ENCODE assay signal across 1 cellular context in genomic region chr7:155796381-155797261, GRCh38.
TF ChIP-seq lines count a peak whose summit lies in the region.

No MANE protein-coding gene starts in this region.

TF ChIP-seq in HepG2, 621 proteins besides CTCF, POLR2A, EP300 and RAD21 (continued from another document and continues in another):
- no peak for TF ChIP-seq TP53 (CRISPR knock-in tag; conservative IDR thresholded peaks at IDR 0.05)
- no peak for TF ChIP-seq HIC2 (CRISPR knock-in tag; IDR thresholded peaks at IDR 0.05; ENCODE audit: low read depth)
- no peak for TF ChIP-seq NR2F2 (IDR thresholded peaks at IDR 0.05; ENCODE audit: borderline replicate concordance, low read depth)
- TF ChIP-seq ZNF652 (CRISPR knock-in tag; IDR thresholded peaks at IDR 0.05; ENCODE audit: borderline replicate concordance, low read depth), result no peak
- TF ChIP-seq POGZ (CRISPR knock-in tag; IDR thresholded peaks at IDR 0.05), result no peak
- no peak for TF ChIP-seq SRSF9 (IDR thresholded peaks at IDR 0.05; ENCODE audit: borderline replicate concordance, insufficient read depth, low read depth, low read length, poor library complexity, severe bottlenecking)
- TF ChIP-seq ZNF138 (CRISPR knock-in tag; IDR thresholded peaks at IDR 0.05; ENCODE audit: low read depth), result no peak
- TF ChIP-seq ZNF274 (CRISPR knock-in tag; IDR thresholded peaks at IDR 0.05), result no peak
- TF ChIP-seq NAIF1 (CRISPR knock-in tag; IDR thresholded peaks at IDR 0.05; ENCODE audit: borderline replicate concordance), result no peak
- no peak for TF ChIP-seq ZNF775 (CRISPR knock-in tag; IDR thresholded peaks at IDR 0.05; ENCODE audit: borderline replicate concordance)
- TF ChIP-seq ZMYM4 (CRISPR knock-in tag; IDR thresholded peaks at IDR 0.05), result no peak
- TF ChIP-seq ZNF143 (CRISPR knock-in tag; IDR thresholded peaks at IDR 0.05), result no peak
- TF ChIP-seq MAX (IDR thresholded peaks at IDR 0.05), result no peak
- TF ChIP-seq ZBTB7B (CRISPR knock-in tag; IDR thresholded peaks at IDR 0.05), result no peak
- no peak for TF ChIP-seq MEIS2 (CRISPR knock-in tag; IDR thresholded peaks at IDR 0.05)
- no peak for TF ChIP-seq PRDM15 (CRISPR knock-in tag; IDR thresholded peaks at IDR 0.05)
- no peak for TF ChIP-seq THRA (CRISPR knock-in tag; IDR thresholded peaks at IDR 0.05; ENCODE audit: borderline replicate concordance)
- TF ChIP-seq SP2 (CRISPR knock-in tag; IDR thresholded peaks at IDR 0.05), result no peak
- TF ChIP-seq ZZZ3 (CRISPR knock-in tag; IDR thresholded peaks at IDR 0.05; ENCODE audit: borderline replicate concordance), result no peak
- no peak for TF ChIP-seq GLI4 (CRISPR knock-in tag; IDR thresholded peaks at IDR 0.05; ENCODE audit: borderline replicate concordance)
- TF ChIP-seq MAZ (IDR thresholded peaks at IDR 0.05; ENCODE audit: borderline replicate concordance, low read depth, low read length), result no peak
- peak; percentile 1; the same call in 1 of the 2 replicates for TF ChIP-seq MAZ (CRISPR knock-in tag; IDR thresholded peaks at IDR 0.05; ENCODE audit: low read depth)
- no peak for TF ChIP-seq ZC3H4 (CRISPR knock-in tag; IDR thresholded peaks at IDR 0.05; ENCODE audit: borderline replicate concordance)
- 0 out of 2 replicates have a peak, but pooled peaks have one; percentile 21 for TF ChIP-seq ZNF124 (CRISPR knock-in tag; IDR thresholded peaks at IDR 0.05)
- 0 out of 2 replicates have a peak, but pooled peaks have one; percentile 15 for TF ChIP-seq ZBTB38 (CRISPR knock-in tag; IDR thresholded peaks at IDR 0.05)
- TF ChIP-seq PAX8 (CRISPR knock-in tag; IDR thresholded peaks at IDR 0.05; ENCODE audit: borderline replicate concordance), result no peak
- 0 out of 2 replicates have a peak, but pooled peaks have one; percentile 48 for TF ChIP-seq HOXA5 (CRISPR knock-in tag; IDR thresholded peaks at IDR 0.05)
- TF ChIP-seq ZFX (CRISPR knock-in tag; IDR thresholded peaks at IDR 0.05; ENCODE audit: low read depth), result peak; percentile 22; the same call in 1 of the 2 replicates
- no peak for TF ChIP-seq ZNF337 (CRISPR knock-in tag; IDR thresholded peaks at IDR 0.05; ENCODE audit: borderline replicate concordance, low read depth)
- TF ChIP-seq ZNF691 (CRISPR knock-in tag; IDR thresholded peaks at IDR 0.05; ENCODE audit: borderline replicate concordance, low read depth), result no peak; the same call in 1 of the 2 replicates
- TF ChIP-seq IKZF1 (IDR thresholded peaks at IDR 0.05), result no peak
- no peak for TF ChIP-seq SIX1 (CRISPR knock-in tag; IDR thresholded peaks at IDR 0.05; ENCODE audit: borderline replicate concordance)
- no peak for TF ChIP-seq AGO2 (optimal IDR thresholded peaks at IDR 0.05; ENCODE audit: low read depth, low read length)
- no peak for TF ChIP-seq ZFP36L1 (CRISPR knock-in tag; IDR thresholded peaks at IDR 0.05)
- TF ChIP-seq ZNF225 (CRISPR knock-in tag; IDR thresholded peaks at IDR 0.05), result no peak
- peak; percentile 25 to 50; a peak in 2 of 4 replicates for TF ChIP-seq HMGXB4 (CRISPR knock-in tag; IDR thresholded peaks at IDR 0.05; ENCODE audit: borderline replicate concordance in 1 of 2, low read depth in 1 of 2)
- TF ChIP-seq ZMAT5 (CRISPR knock-in tag; IDR thresholded peaks at IDR 0.05; ENCODE audit: borderline replicate concordance, low read depth), result no peak
- TF ChIP-seq MYNN (CRISPR knock-in tag; IDR thresholded peaks at IDR 0.05; ENCODE audit: low read depth), result no peak
- TF ChIP-seq ZNF256 (CRISPR knock-in tag; conservative IDR thresholded peaks at IDR 0.05), result no peak
- TF ChIP-seq CSRNP2 (CRISPR knock-in tag; conservative IDR thresholded peaks at IDR 0.05; ENCODE audit: low read depth), result no peak
- TF ChIP-seq POGK (CRISPR knock-in tag; conservative IDR thresholded peaks at IDR 0.05), result 0 out of 2 replicates have a peak, but pooled peaks have one; percentile 30
- TF ChIP-seq RORA (CRISPR knock-in tag; IDR thresholded peaks at IDR 0.05), result no peak
- TF ChIP-seq ZFP91 (CRISPR knock-in tag; IDR thresholded peaks at IDR 0.05; ENCODE audit: borderline replicate concordance), result 0 out of 2 replicates have a peak, but pooled peaks have one; percentile 10
- no peak for TF ChIP-seq PRDM10 (CRISPR knock-in tag; IDR thresholded peaks at IDR 0.05; ENCODE audit: low read depth)
- no peak for TF ChIP-seq NR1H2 (CRISPR knock-in tag; IDR thresholded peaks at IDR 0.05; ENCODE audit: borderline replicate concordance, low read depth)
